Comparison of ENCODE assay signal across 17 cellular contexts in the genomic region with DNA sequence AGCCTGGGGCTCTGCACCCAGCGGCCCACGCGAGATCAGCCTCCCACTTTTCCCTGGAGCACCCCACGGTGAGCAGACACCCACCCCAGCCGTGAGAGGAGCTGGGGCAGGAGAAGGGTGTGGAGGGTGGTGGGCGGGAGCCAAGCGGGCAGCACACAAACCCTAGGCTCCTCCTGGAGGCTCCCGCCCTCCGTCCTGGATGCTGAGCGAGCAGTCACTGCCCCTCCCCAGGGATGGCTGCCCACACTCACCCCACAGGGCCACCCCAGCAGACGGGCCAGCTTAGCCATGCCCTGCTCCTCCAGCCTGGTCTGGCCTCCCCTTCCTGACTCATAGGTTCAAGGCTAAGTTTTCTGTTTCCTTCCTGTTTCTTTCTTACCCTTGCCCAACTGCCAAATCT. TPM values are rescaled to one million over a fixed set of nuclear protein-coding genes. Genes with fewer than 3 reads are reported as not detected.
DNase-seq lines count a peak whose midpoint lies in the region; ATAC-seq, FAIRE-seq and TF ChIP-seq lines count a peak whose summit lies in the region.
"Had no signal": no experiment of that assay in that cellular context is flagged by ENCODE, and none has a peak within 500 bp of the region (broad histone marks: within the 10 kb centered on the region; RNA-seq: fewer than 3 reads in every experiment).

No MANE protein-coding gene starts in this region.

- peaks cover 6% of the 10 kb centered on the region; the same call in 1 of the 2 replicates for H4K20me1 ChIP-seq in K562 (replicated peaks; ENCODE audit: control insufficient read depth, insufficient read depth, low read length)

- no peaks in the 10 kb centered on the region for H3K36me3 Mint-ChIP-seq in nephron progenitor cell (ENCODE audit: low read depth)
- H3K36me3 Mint-ChIP-seq: CD8-positive, alpha-beta T cell had no signal

- H3K27ac Mint-ChIP-seq in nephron progenitor cell, result peak overlapping the region; percentile 23
- H3K27ac Mint-ChIP-seq: CD8-positive, alpha-beta T cell had no signal

- 8% methylated on average over 10 of the region's 11 CpGs for WGBS in K562 (ENCODE audit: insufficient coverage, low coverage, missing lambda C conversion rate)

- H3K4me2 ChIP-seq in K562 (ENCODE audit: insufficient read depth, low read length), result no peak overlapping the region

- POLR2A ChIA-PET in K562 (lab: Yijun Ruan, JAX), result no interaction called here

- no peak for ATAC-seq in K562
- no peak for ATAC-seq in GM18517 (IDR thresholded peaks at IDR 0.05; ENCODE audit: unreplicated experiment)
- no peak for ATAC-seq in GM21381 (IDR thresholded peaks at IDR 0.05; ENCODE audit: unreplicated experiment)
- ATAC-seq: CD8-positive, alpha-beta T cell had no signal

- H3K9me3 ChIP-seq in K562 (replicated peaks; ENCODE audit: control insufficient read depth, insufficient read depth, low read depth, low read length), result no peaks in the 10 kb centered on the region
- H3K9me3 ChIP-seq: ovary, uterus had no signal

- no peak for FAIRE-seq in K562 (lab: Jason Lieb, UNC)
- FAIRE-seq: GM12891 had no signal

- no peaks in the 10 kb centered on the region for H3K9me1 ChIP-seq in K562 (ENCODE audit: control insufficient read depth, insufficient read depth, low read length)

- H3K27me3 Mint-ChIP-seq in nephron progenitor cell (ENCODE audit: low read depth, poor library complexity), result peaks cover 29% of the 10 kb centered on the region

- H3K4me3 Mint-ChIP-seq in nephron progenitor cell, result no peak overlapping the region
- H3K4me3 Mint-ChIP-seq: CD8-positive, alpha-beta T cell had no signal

- H3K79me2 ChIP-seq in K562 (ENCODE audit: control insufficient read depth, insufficient read depth, low read length), result no peaks in the 10 kb centered on the region

- H3K4me3 ChIP-seq in NB4 (ENCODE audit: low read depth, low read length), result no peak overlapping the region
- no peak overlapping the region for H3K4me3 ChIP-seq in K562
- H3K4me3 ChIP-seq: ovary, uterus had no signal

- H3K4me1 ChIP-seq in K562 (replicated peaks in 1 of 2; ENCODE audit: control insufficient read depth in 2 of 2, insufficient read depth in 2 of 2, low read length in 2 of 2), result peaks cover 7 to 31% of the 10 kb centered on the region in 2 experiments; a peak in 3 of 5 replicates
- H3K4me1 ChIP-seq: uterus had no signal

- TF ChIP-seq EP300 in K562 (IDR thresholded peaks at IDR 0.05; ENCODE audit: low read length), result no peak

- DNase-seq in EL, result peak; percentile 30
- peak; percentile 41 for DNase-seq in NB4 (ENCODE audit: low read depth)
- no peak for DNase-seq in K562 (ENCODE audit: extremely low read depth in 1 of 4, low spot score in 3 of 4)
- DNase-seq in nephron progenitor cell, result no peak
- DNase-seq in NCI-H2081 (lab: John Stamatoyannopoulos, UW), result no peak
- DNase-seq in GM13976 (ENCODE audit: low spot score), result no peak
- DNase-seq: activated CD8-positive, alpha-beta memory T cell treated with anti-CD3 and anti-CD28 coated beads for 24 hours; CD8-positive, alpha-beta T cell; mesendoderm; NCI-H1092 treated with DMSO at 0.1 percent for 48 hours; ovary; stimulated activated naive CD4-positive, alpha-beta T cell treated with Interleukin-2 at 50 U/mL for 16 hours; uterus had no signal

- TF ChIP-seq RAD21 in K562 (CRISPR knock-in tag; conservative IDR thresholded peaks at IDR 0.05 in 1 of 2, IDR thresholded peaks at IDR 0.05 in 1 of 2), result no peak

- TF ChIP-seq POLR2A in NB4 (IDR thresholded peaks at IDR 0.05; ENCODE audit: extremely low read depth, insufficient read length) (no peak), K562 (conservative IDR thresholded peaks at IDR 0.05) (no peak)

- TF ChIP-seq CTCF in NB4 (IDR thresholded peaks at IDR 0.05; ENCODE audit: low read depth, low read length), result no peak
- TF ChIP-seq CTCF in K562 (IDR thresholded peaks at IDR 0.05 in 2 of 3, conservative IDR thresholded peaks at IDR 0.05 in 1 of 3; ENCODE audit: insufficient read depth in 2 of 3, low read depth in 1 of 3, low read length in 3 of 3), result no peak
- no peak for TF ChIP-seq CTCF in nephron progenitor cell (IDR thresholded peaks at IDR 0.05)
- no peak for TF ChIP-seq CTCF in GM13976 (IDR thresholded peaks at IDR 0.05; ENCODE audit: borderline replicate concordance, control extremely low read depth, extremely low read depth, insufficient read depth, missing control alignments)

- no peaks in the 10 kb centered on the region for H3K9me3 Mint-ChIP-seq in nephron progenitor cell
- H3K9me3 Mint-ChIP-seq: CD8-positive, alpha-beta T cell had no signal

- H2AFZ ChIP-seq in K562 (ENCODE audit: low read depth, low read length), result no peak overlapping the region

- in situ Hi-C loops in K562 (cut with MboI) (no loop called here), GM13976 (cut with MboI; ENCODE audit: low sequenced_read_pairs, unreplicated experiment) (loop anchor here (10.0 kb wide), 1 partner anchor 64 kb away; no protein-coding TSS in a partner anchor)

- peak overlapping the region in 1 of 2 experiments; percentile 68; a peak in 1 of 4 replicates for H3K9ac ChIP-seq in K562 (ENCODE audit: insufficient read depth in 1 of 2, low read depth in 2 of 2, low read length in 2 of 2)

- H3K27me3 ChIP-seq in K562 (ENCODE audit: control insufficient read depth in 2 of 2, insufficient read depth in 2 of 2, low read length in 2 of 2), result peaks cover 18 to 71% of the 10 kb centered on the region in 2 experiments; a peak in 4 of 5 replicates
- H3K27me3 ChIP-seq: ovary, uterus had no signal

- no TSS peak for BruUV-seq in K562 (replicated peaks; lab: Mats Ljungman, UMichigan)

- no peak overlapping the region for H3K27ac ChIP-seq in K562 (ENCODE audit: extremely low read depth, low read depth, low read length)
- H3K27ac ChIP-seq: epithelial cell of prostate, uterus had no signal

- CTCF ChIA-PET in K562 (lab: Yijun Ruan, JAX; ENCODE audit: low intra/inter-chr PET ratio), result no interaction called here

- intact Hi-C loops in K562 (cut with micrococcal nuclease), result no loop called here

- no peaks in the 10 kb centered on the region for H3K36me3 ChIP-seq in K562 (ENCODE audit: control insufficient read depth, insufficient read depth, low read length)
- H3K36me3 ChIP-seq: ovary, uterus had no signal

- peaks cover 57% of the 10 kb centered on the region for H3K4me1 Mint-ChIP-seq in nephron progenitor cell

TF ChIP-seq in K562, 482 proteins besides CTCF, POLR2A, EP300 and RAD21 (continues in another document):
- TF ChIP-seq ZNF121 (CRISPR knock-in tag; conservative IDR thresholded peaks at IDR 0.05), result 0 out of 2 replicates have a peak, but pooled peaks have one; percentile 22
- TF ChIP-seq CBFA2T2 (conservative IDR thresholded peaks at IDR 0.05), result no peak
- no peak for TF ChIP-seq JUN (IDR thresholded peaks at IDR 0.05; ENCODE audit: borderline replicate concordance, low read depth, low read length)
- no peak for TF ChIP-seq JUN (CRISPR knock-in tag; IDR thresholded peaks at IDR 0.05; ENCODE audit: borderline replicate concordance)
- TF ChIP-seq CBX2 (IDR thresholded peaks at IDR 0.05; ENCODE audit: insufficient read depth, low read length, poor library complexity, severe bottlenecking), result no peak

RNA-seq across cellular contexts. Expression of gene ABCC3, which starts 15.7 kb away (rescaled TPM):
- 2.3 and 7.3 TPM in 2 replicates for total RNA-seq in K562 (2011; cell fraction: chromatin; rRNA removed; ENCODE audit: low replicate concordance)
- 3.3 and 3.7 TPM in 2 replicates for total RNA-seq in K562 (2011; cell fraction: nucleolus; rRNA removed)
- 2.0 and 2.1 TPM in 2 replicates for total RNA-seq in K562 (2011; cell fraction: nucleoplasm; rRNA removed)
- total RNA-seq in K562 (2014; rRNA removed), result not detected in 2 replicates
- total RNA-seq in K562 (2014; rRNA removed; fragmentation: Illumina TruSeq; extraction: Trizol), result not detected in 2 replicates
- not detected in 2 replicates for total RNA-seq in K562 (2015; rRNA removed; fragmentation: Illumina TruSeq; extraction: Trizol)
- total RNA-seq in K562 (2021), result 0.34 and 1.6 TPM in 2 replicates
- polyA plus RNA-seq in K562 (2011; rRNA removed), result 0.78 and 0.93 TPM in 2 replicates
- 0.27 and 0.51 TPM in 2 replicates for polyA plus RNA-seq in K562 (2011; cell fraction: cytosol; rRNA removed)
- polyA plus RNA-seq in K562 (2011; cell fraction: nucleus; rRNA removed), result 2.6 and 6.0 TPM in 2 replicates
- polyA plus RNA-seq in K562 (2012), result 0.31 and 0.44 TPM in 2 replicates
- not detected in 2 replicates for polyA plus RNA-seq in K562 (2014; fragmentation: Illumina TruSeq; extraction: Trizol)
- under 1 TPM in 1 of 2 experiments, not detected in 1; 0.03 TPM for polyA plus RNA-seq in K562 (2014; fragmentation: Nextera tagmentation; extraction: Ambion mirVana)
- polyA plus RNA-seq in K562 (2014; rRNA removed), result 0.07 TPM in 1 of 2 replicates, not detected in the other
- 0.35 and 0.45 TPM in 2 replicates for polyA minus RNA-seq in K562 (2011; rRNA and poly(A)+ RNA removed)
- 1.4 and 2.1 TPM in 2 replicates for polyA minus RNA-seq in K562 (2011; cell fraction: cytosol; rRNA and poly(A)+ RNA removed)
- polyA minus RNA-seq in K562 (2011; cell fraction: nucleus; rRNA and poly(A)+ RNA removed), result 1.4 and 2.3 TPM in 2 replicates
- total RNA-seq: CD8-positive, alpha-beta T cell had no signal

RNA-seq across cellular contexts. Expression of gene CACNA1G, which starts 58.4 kb away (rescaled TPM):
- 0.23 TPM in 2 replicates for total RNA-seq in K562 (2011; cell fraction: chromatin; rRNA removed; ENCODE audit: low replicate concordance)
- total RNA-seq in K562 (2011; cell fraction: nucleolus; rRNA removed), result not detected in 2 replicates
- total RNA-seq in K562 (2011; cell fraction: nucleoplasm; rRNA removed), result not detected in 2 replicates
- total RNA-seq in K562 (2014; rRNA removed) (not detected in 2 replicates), K562 (2014; rRNA removed; fragmentation: Illumina TruSeq; extraction: Trizol) (not detected in 2 replicates), K562 (2015; rRNA removed; fragmentation: Illumina TruSeq; extraction: Trizol) (not detected in 2 replicates), K562 (2021) (not detected in 2 replicates)
- polyA plus RNA-seq in K562 (2011; rRNA removed) (0.01 TPM in 1 of 2 replicates, not detected in the other), K562 (2014; fragmentation: Illumina TruSeq; extraction: Trizol) (not detected in 2 replicates), K562 (2014; fragmentation: Nextera tagmentation; extraction: Ambion mirVana) (not detected), K562 (2014; rRNA removed) (not detected in 2 replicates)
- polyA plus RNA-seq in K562 (2011; cell fraction: cytosol; rRNA removed), result 0.07 TPM in 1 of 2 replicates, not detected in the other
- polyA plus RNA-seq in K562 (2011; cell fraction: nucleus; rRNA removed), result 0.07 TPM in 2 replicates
- polyA plus RNA-seq in K562 (2012), result 0.06 TPM in 1 of 2 replicates, not detected in the other
- polyA minus RNA-seq in K562 (2011; rRNA and poly(A)+ RNA removed), result not detected in 2 replicates
- not detected in 2 replicates for polyA minus RNA-seq in K562 (2011; cell fraction: cytosol; rRNA and poly(A)+ RNA removed)
- not detected in 2 replicates for polyA minus RNA-seq in K562 (2011; cell fraction: nucleus; rRNA and poly(A)+ RNA removed)

Comparison
In these comparisons a context has a peak if more than half of its experiments do, and no peak if none do; other contexts are left out.
1. DNase-seq: peak in EL (single experiment) and NB4 (single experiment); none in K562 (0 of 4), nephron progenitor cell (single experiment), NCI-H2081 (0 of 2) and GM13976 (single experiment).